In the genomic region with DNA sequence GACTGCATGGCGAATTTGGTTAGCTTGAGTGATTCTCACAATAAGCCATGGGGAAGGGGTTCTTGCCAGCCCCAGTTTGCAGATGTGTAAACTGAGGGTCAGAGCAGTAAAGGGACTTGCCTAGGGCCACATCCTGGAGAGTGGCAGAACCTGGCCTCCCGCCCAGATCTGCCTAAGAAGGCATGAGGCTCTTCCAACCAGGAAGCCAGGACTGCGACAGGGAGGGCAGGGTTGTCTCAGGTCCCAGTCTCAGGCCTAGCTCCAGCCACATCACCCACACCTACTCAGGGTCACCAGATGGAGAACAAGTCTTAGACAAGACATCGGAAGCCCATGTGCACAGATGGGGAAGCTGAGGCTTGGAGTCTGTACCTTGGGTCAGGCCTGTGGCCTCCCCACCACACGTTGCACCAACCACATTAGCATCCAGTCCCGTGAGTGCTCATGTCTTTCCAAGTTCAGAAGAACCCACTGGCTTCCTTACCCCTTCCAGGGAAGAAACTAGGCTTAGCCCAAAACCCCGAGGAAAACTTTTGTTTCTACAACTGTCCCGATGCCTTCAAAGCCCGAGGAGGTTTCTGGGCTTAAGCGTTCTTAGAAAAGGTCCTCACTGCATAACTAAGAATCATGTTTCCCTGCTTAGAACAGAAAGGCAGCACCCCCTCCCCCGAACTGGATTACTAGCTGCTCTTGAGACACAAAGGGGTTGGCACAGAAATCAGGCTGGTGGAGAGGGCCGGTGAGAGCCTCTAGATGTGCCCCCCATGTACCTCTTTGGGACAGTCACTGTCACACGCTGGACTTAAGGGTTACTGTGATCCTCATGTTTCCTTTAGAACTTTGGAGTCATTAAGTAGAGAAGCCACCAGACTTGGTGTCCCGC, we compare ENCODE assay signal across 2 cellular contexts.
A peak's percentile ranks its signal among the peaks of the same experiment; 100 is the strongest.
TF ChIP-seq lines count a peak whose summit lies in the region.

No MANE protein-coding gene starts in this region.

TF ChIP-seq in HepG2, 621 proteins besides CTCF, POLR2A, EP300 and RAD21:
- peak; percentile 57 for TF ChIP-seq ZNF629 (CRISPR knock-in tag; conservative IDR thresholded peaks at IDR 0.05)
- no peak for TF ChIP-seq DNMT3B (CRISPR knock-in tag; conservative IDR thresholded peaks at IDR 0.05)

TF ChIP-seq in HEK293T, 16 proteins besides CTCF, POLR2A, EP300 and RAD21:
- TF ChIP-seq HDGF (IDR thresholded peaks at IDR 0.05; ENCODE audit: borderline replicate concordance) (no peak), NFRKB (IDR thresholded peaks at IDR 0.05) (no peak), ZNF384 (IDR thresholded peaks at IDR 0.05) (no peak), BHLHE40 (IDR thresholded peaks at IDR 0.05; ENCODE audit: borderline replicate concordance) (no peak), CTBP1 (IDR thresholded peaks at IDR 0.05; ENCODE audit: borderline replicate concordance) (no peak), FOXM1 (IDR thresholded peaks at IDR 0.05; ENCODE audit: borderline replicate concordance) (no peak), ARNT (IDR thresholded peaks at IDR 0.05) (no peak), SUZ12 (IDR thresholded peaks at IDR 0.05) (no peak), ELF4 (IDR thresholded peaks at IDR 0.05) (no peak), L3MBTL2 (conservative IDR thresholded peaks at IDR 0.05) (no peak), SP1 (IDR thresholded peaks at IDR 0.05) (no peak), TARDBP (IDR thresholded peaks at IDR 0.05) (no peak), FOXK2 (IDR thresholded peaks at IDR 0.05) (no peak), FOXA1 (IDR thresholded peaks at IDR 0.05) (no peak)
- TF ChIP-seq, protein P1, sequence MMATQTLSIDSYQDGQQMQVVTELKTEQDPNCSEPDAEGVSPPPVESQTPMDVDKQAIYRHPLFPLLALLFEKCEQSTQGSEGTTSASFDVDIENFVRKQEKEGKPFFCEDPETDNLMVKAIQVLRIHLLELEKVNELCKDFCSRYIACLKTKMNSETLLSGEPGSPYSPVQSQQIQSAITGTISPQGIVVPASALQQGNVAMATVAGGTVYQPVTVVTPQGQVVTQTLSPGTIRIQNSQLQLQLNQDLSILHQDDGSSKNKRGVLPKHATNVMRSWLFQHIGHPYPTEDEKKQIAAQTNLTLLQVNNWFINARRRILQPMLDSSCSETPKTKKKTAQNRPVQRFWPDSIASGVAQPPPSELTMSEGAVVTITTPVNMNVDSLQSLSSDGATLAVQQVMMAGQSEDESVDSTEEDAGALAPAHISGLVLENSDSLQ (IDR thresholded peaks at IDR 0.05), result no peak
